ENCODE assay signal across 8 cellular contexts in genomic region chr16:9090960-9091866, GRCh38. TPM values are rescaled to one million over a fixed set of nuclear protein-coding genes. Genes with fewer than 3 reads are reported as not detected.
DNase-seq lines count a peak whose midpoint lies in the region; ATAC-seq and TF ChIP-seq lines count a peak whose summit lies in the region.

TSS of gene HAPSTR1 (plus strand) at chr16:9091644. CDS start at chr16:9092045, 401 bp downstream.

- H3K36me3 ChIP-seq in right atrium auricular region (peaks cover 7% of the 10 kb centered on the region), uterus (no peaks in the 10 kb centered on the region)

- H3K27ac ChIP-seq in right atrium auricular region (peak within 1 kb of the TSS; percentile 97 to 99), uterus (peak within 1 kb of the TSS; percentile 98 to 99)

- intact Hi-C loops in uterus (cut with DNase I; ENCODE audit: low total_unique reads): no loop called here

- H3K9me3 ChIP-seq in right atrium auricular region: no peaks in the 10 kb centered on the region
- H3K9me3 ChIP-seq in uterus: no peaks in the 10 kb centered on the region

- DNase-seq in NCI-H187 (lab: John Stamatoyannopoulos, UW) (peak; percentile 96 to 98), T-helper 2 cell (peak; percentile 98 to 100 (median 99)), anterior cingulate cortex (lab: John Stamatoyannopoulos, UW) (peak; percentile 81 to 100 (median 100)), right atrium auricular region (ENCODE audit: low spot score) (peak; percentile 100), pulmonary artery endothelial cell (ENCODE audit: low read depth, low spot score) (peak; percentile 99), uterus (peak; percentile 99 to 100)

- H3K27me3 ChIP-seq in right atrium auricular region: no peaks in the 10 kb centered on the region
- no peaks in the 10 kb centered on the region for H3K27me3 ChIP-seq in uterus

- peak; percentile 90 for ATAC-seq in GM18498 (IDR thresholded peaks at IDR 0.05; ENCODE audit: unreplicated experiment)
- ATAC-seq in HG02938 (IDR thresholded peaks at IDR 0.05; ENCODE audit: unreplicated experiment): peak; percentile 89

- TF ChIP-seq CTCF in right atrium auricular region (IDR thresholded peaks at IDR 0.05): no peak
- no peak for TF ChIP-seq CTCF in uterus (IDR thresholded peaks at IDR 0.05)

- peaks cover 0 to 38% of the 10 kb centered on the region in 2 donors for H3K4me1 ChIP-seq in right atrium auricular region
- peaks cover 0 to 12% of the 10 kb centered on the region in 2 donors for H3K4me1 ChIP-seq in uterus

- TF ChIP-seq POLR2A in uterus (IDR thresholded peaks at IDR 0.05): peak; percentile 98 to 99

- H3K4me3 ChIP-seq in right atrium auricular region (peak within 1 kb of the TSS; percentile 89 to 92), uterus (peak within 1 kb of the TSS; percentile 78 to 100)

RNA-seq across cellular contexts. Expression of gene HAPSTR1, which starts in this region (rescaled TPM):
- total RNA-seq in right atrium auricular region (10 to 100 TPM; 36.1 to 38.6 TPM), pulmonary artery endothelial cell (70.5 and 74.2 TPM in 2 replicates), uterus (100 to 1,000 TPM in 1 of 4 donors, 10 to 100 TPM in 3; 16.1 to 113 (median 45.9) TPM)

Comparison
In these comparisons a context has a peak if more than half of its experiments do, and no peak if none do; other contexts are left out.
1. Peak in every context shown above with its lines: DNase-seq, ATAC-seq, H3K4me3 ChIP-seq and H3K27ac ChIP-seq.